4 cellular contexts compared by ENCODE assay signal in the genomic region with DNA sequence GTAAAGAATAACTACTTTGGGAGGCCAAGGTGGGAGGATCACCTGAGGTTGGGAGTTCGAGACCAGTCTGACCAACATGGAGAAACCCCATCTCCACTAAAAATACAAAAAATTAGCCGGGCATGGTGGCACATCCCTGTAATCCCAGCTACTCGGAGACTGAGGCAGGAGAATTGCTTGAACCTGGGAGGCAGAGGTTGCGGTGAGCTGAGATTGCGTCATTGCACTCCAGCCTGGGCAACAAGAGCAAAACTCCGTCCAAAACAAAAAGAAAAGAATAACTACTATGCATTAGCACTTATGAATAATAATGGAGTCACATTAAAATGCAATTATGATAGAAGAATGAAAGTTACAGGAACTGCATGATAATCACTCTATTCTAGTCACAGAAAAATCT. TPM values are rescaled to one million over a fixed set of nuclear protein-coding genes. Genes with fewer than 3 reads are reported as not detected.
"Had no signal": no experiment of that assay in that cellular context is flagged by ENCODE, and none has a peak within 500 bp of the region (broad histone marks: within the 10 kb centered on the region; RNA-seq: fewer than 3 reads in every experiment).

No MANE protein-coding gene starts in this region.

RNA-seq across cellular contexts. Expression of gene ENDOU, which starts 57.4 kb away (rescaled TPM):
- total RNA-seq: HepG2, HT-29, HT1080 had no signal
- polyA plus RNA-seq: HepG2, IgD-negative memory B cell had no signal
